1 cellular context compared by ENCODE assay signal in genomic region chrX:119943185-119943988, GRCh38.
A peak's percentile ranks its signal among the peaks of the same experiment; 100 is the strongest.
TF ChIP-seq lines count a peak whose summit lies in the region.

TSS of gene NKAP (minus strand) at chrX:119943751. CDS start at chrX:119943605, 146 bp downstream.

TF ChIP-seq in K562, 482 proteins besides CTCF, POLR2A, EP300 and RAD21 (continued from another document):
- TF ChIP-seq CHAMP1 (IDR thresholded peaks at IDR 0.05) (0 out of 2 replicates have a peak, but pooled peaks have one; percentile 67), GATAD2B (IDR thresholded peaks at IDR 0.05; ENCODE audit: borderline replicate concordance) (0 out of 2 replicates have a peak, but pooled peaks have one; percentile 20), HDAC1 (IDR thresholded peaks at IDR 0.05) (peak in 1 of 2 experiments; percentile 29; a peak in 1 of 4 replicates), HDAC6 (IDR thresholded peaks at IDR 0.05; ENCODE audit: low read depth, low read length) (no peak), XRCC5 (IDR thresholded peaks at IDR 0.05; ENCODE audit: low read depth, low read length) (peak; percentile 90), KDM4B (IDR thresholded peaks at IDR 0.05; ENCODE audit: borderline replicate concordance in 2 of 2, low read depth in 1 of 2) (peak in 1 of 2 experiments; percentile 69; a peak in 1 of 4 replicates), SRSF3 (IDR thresholded peaks at IDR 0.05; ENCODE audit: insufficient read depth, low read length) (no peak), YY1 (IDR thresholded peaks at IDR 0.05; ENCODE audit: borderline replicate concordance in 1 of 3, control insufficient read depth in 1 of 3, extremely low read depth in 1 of 3, insufficient read depth in 3 of 3, insufficient read length in 1 of 3, insufficient replicate concordance in 2 of 3, low read depth in 1 of 3, low read length in 2 of 3) (peak in 1 of 3 experiments; percentile 41), ZNF316 (IDR thresholded peaks at IDR 0.05) (no peak), ZNF551 (CRISPR knock-in tag; IDR thresholded peaks at IDR 0.05) (no peak), ZNF3 (CRISPR knock-in tag; IDR thresholded peaks at IDR 0.05) (no peak), CREB3L1 (IDR thresholded peaks at IDR 0.05; ENCODE audit: borderline replicate concordance, low read depth) (peak; percentile 42; the same call in 1 of the 2 replicates), ZEB2 (IDR thresholded peaks at IDR 0.05) (peak; percentile 97), FOSL1 (tag; conservative IDR thresholded peaks at IDR 0.05) (0 out of 2 replicates have a peak, but pooled peaks have one; percentile 13), TAF9B (IDR thresholded peaks at IDR 0.05; ENCODE audit: partially characterized antibody) (peak; percentile 58), RAD51 (IDR thresholded peaks at IDR 0.05; ENCODE audit: borderline replicate concordance, low read depth) (no peak)
